ENCODE assay signal across 17 cellular contexts in the genomic region with DNA sequence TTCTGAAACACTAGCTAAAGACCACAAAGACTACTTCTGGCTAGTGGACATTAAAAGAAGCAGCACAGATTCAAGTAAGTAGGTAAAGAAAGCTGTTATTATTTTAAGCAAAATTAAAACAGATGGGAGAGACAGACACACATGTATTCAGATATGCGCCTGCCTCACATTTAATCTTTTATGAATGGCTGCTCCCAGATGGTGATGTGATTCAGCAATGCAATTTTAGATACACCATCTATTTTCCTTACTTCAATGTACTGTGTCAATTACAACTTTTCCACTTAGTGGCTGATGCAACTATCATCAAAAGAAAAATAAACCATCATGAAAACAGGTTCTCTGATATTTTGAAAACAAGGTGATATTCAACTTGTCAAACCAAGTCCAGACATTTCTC.
DNase-seq lines count a peak whose midpoint lies in the region; ATAC-seq lines count a peak whose summit lies in the region.
"Had no signal": no experiment of that assay in that cellular context is flagged by ENCODE, and none has a peak within 500 bp of the region (broad histone marks: within the 10 kb centered on the region; RNA-seq: fewer than 3 reads in every experiment).

No MANE protein-coding gene starts in this region.

- peaks cover 10% of the 10 kb centered on the region; the same call in 1 of the 2 replicates for H3K36me3 ChIP-seq in SK-N-MC (ENCODE audit: insufficient read depth, low read length)
- peaks cover 12 to 67% (median 15%) of the 10 kb centered on the region in 3 experiments for H3K36me3 ChIP-seq in naive thymus-derived CD4-positive, alpha-beta T cell (ENCODE audit: control insufficient read depth in 2 of 3, insufficient read depth in 3 of 3, low read length in 3 of 3)
- H3K36me3 ChIP-seq: BLaER1 had no signal

- intact Hi-C loops in naive thymus-derived CD4-positive, alpha-beta T cell (cut with micrococcal nuclease): no loop called here

- no peak overlapping the region for H3K9ac ChIP-seq in SK-N-MC (ENCODE audit: insufficient read length)
- H3K9ac ChIP-seq: BLaER1 had no signal

- no peaks in the 10 kb centered on the region for H3K27me3 ChIP-seq in naive thymus-derived CD4-positive, alpha-beta T cell (ENCODE audit: control insufficient read depth in 2 of 2, insufficient read depth in 2 of 2, low read length in 2 of 2)
- H3K27me3 ChIP-seq: BLaER1 had no signal

- peaks cover 0 to 3% of the 10 kb centered on the region in 2 donors for H3K4me1 ChIP-seq in naive thymus-derived CD4-positive, alpha-beta T cell (ENCODE audit: control insufficient read depth in 2 of 2, insufficient read depth in 2 of 2, low read length in 2 of 2)
- H3K4me1 ChIP-seq: BLaER1 had no signal

- peak overlapping the region; percentile 18 for H3K27ac Mint-ChIP-seq in activated naive CD4-positive, alpha-beta T cell treated with anti-CD3 and anti-CD28 coated beads, Interleukin-2, amount 50 U/mL, for 24 hours
- peak overlapping the region in 7 of 9 donors; percentile 5 to 59 (median 17) for H3K27ac Mint-ChIP-seq in naive thymus-derived CD4-positive, alpha-beta T cell
- H3K27ac Mint-ChIP-seq: H9 had no signal

- H3K4me3 Mint-ChIP-seq in activated naive CD4-positive, alpha-beta T cell treated with anti-CD3 and anti-CD28 coated beads, Interleukin-2, amount 50 U/mL, for 24 hours: no peak overlapping the region
- H3K4me3 Mint-ChIP-seq in naive thymus-derived CD4-positive, alpha-beta T cell: no peak overlapping the region
- H3K4me3 Mint-ChIP-seq: H9 had no signal

- no peaks in the 10 kb centered on the region for H3K27me3 Mint-ChIP-seq in activated naive CD4-positive, alpha-beta T cell treated with anti-CD3 and anti-CD28 coated beads, Interleukin-2, amount 50 U/mL, for 24 hours
- no peaks in the 10 kb centered on the region for H3K27me3 Mint-ChIP-seq in naive thymus-derived CD4-positive, alpha-beta T cell

- POLR2A ChIA-PET in naive thymus-derived CD4-positive, alpha-beta T cell (lab: Charles Lee): no interaction called here

- no peak for DNase-seq in activated naive CD4-positive, alpha-beta T cell (lab: John Stamatoyannopoulos, UW)
- peak; percentile 82 for DNase-seq in NCI-H1694 (lab: John Stamatoyannopoulos, UW)
- DNase-seq in SK-N-MC (ENCODE audit: low read depth, low spot score): no peak
- no peak for DNase-seq in naive thymus-derived CD4-positive, alpha-beta T cell
- no peak for DNase-seq in SKM-1 (lab: John Stamatoyannopoulos, UW; ENCODE audit: unreplicated experiment)
- DNase-seq in A172 (ENCODE audit: low spot score): no peak
- DNase-seq: COR-L47, DMS53, H9, NCI-H1417, NCI-H2081, NCI-H226, NCI-H748 treated with DMSO at 0.1 percent for 48 hours, PC-9 had no signal

- H3K9me3 Mint-ChIP-seq in activated naive CD4-positive, alpha-beta T cell treated with anti-CD3 and anti-CD28 coated beads, Interleukin-2, amount 50 U/mL, for 24 hours: no peaks in the 10 kb centered on the region
- H3K9me3 Mint-ChIP-seq in naive thymus-derived CD4-positive, alpha-beta T cell: peaks cover 4 to 36% (median 15%) of the 10 kb centered on the region in 11 donors

- CTCF ChIA-PET in naive thymus-derived CD4-positive, alpha-beta T cell (lab: Charles Lee): no interaction called here

- ATAC-seq in naive thymus-derived CD4-positive, alpha-beta T cell: no peak
- no peak for ATAC-seq in GM21423 (IDR thresholded peaks at IDR 0.05; ENCODE audit: unreplicated experiment)

- H3K27ac ChIP-seq in SK-N-MC: peak overlapping the region; percentile 51
- H3K27ac ChIP-seq in naive thymus-derived CD4-positive, alpha-beta T cell (ENCODE audit: low read depth, low read length): no peak overlapping the region
- H3K27ac ChIP-seq: BLaER1, PC-9 had no signal

- no peak overlapping the region for H3K4me3 ChIP-seq in SK-N-MC
- no peak overlapping the region for H3K4me3 ChIP-seq in naive thymus-derived CD4-positive, alpha-beta T cell (ENCODE audit: low read length)
- H3K4me3 ChIP-seq: BLaER1, PC-9 had no signal

- H3K4me1 Mint-ChIP-seq in activated naive CD4-positive, alpha-beta T cell treated with anti-CD3 and anti-CD28 coated beads, Interleukin-2, amount 50 U/mL, for 24 hours: peaks cover 32% of the 10 kb centered on the region
- peaks cover 13 to 41% (median 33%) of the 10 kb centered on the region in 7 donors for H3K4me1 Mint-ChIP-seq in naive thymus-derived CD4-positive, alpha-beta T cell
- H3K4me1 Mint-ChIP-seq: H9 had no signal

- H3K9me3 ChIP-seq in SK-N-MC (ENCODE audit: low read depth, low read length): peaks cover 8% of the 10 kb centered on the region; the same call in 1 of the 2 replicates
- no peaks in the 10 kb centered on the region for H3K9me3 ChIP-seq in naive thymus-derived CD4-positive, alpha-beta T cell (ENCODE audit: control insufficient read depth in 2 of 3, low read length in 3 of 3)

- peaks cover 55% of the 10 kb centered on the region for H3K36me3 Mint-ChIP-seq in activated naive CD4-positive, alpha-beta T cell treated with anti-CD3 and anti-CD28 coated beads, Interleukin-2, amount 50 U/mL, for 24 hours
- peaks cover 32 to 94% (median 84%) of the 10 kb centered on the region in 5 donors for H3K36me3 Mint-ChIP-seq in naive thymus-derived CD4-positive, alpha-beta T cell
